Comparison of ENCODE assay signal across 8 cellular contexts in genomic region chr5:88660326-88660946, GRCh38.
DNase-seq lines count a peak whose midpoint lies in the region; ATAC-seq and TF ChIP-seq lines count a peak whose summit lies in the region.

No MANE protein-coding gene starts in this region.

- H3K9me3 Mint-ChIP-seq in nephron = no peaks in the 10 kb centered on the region

- no peak overlapping the region for H3K27ac Mint-ChIP-seq in nephron

- H3K4me3 Mint-ChIP-seq in nephron = peak overlapping the region; percentile 74 to 76 (median 76)

- H3K9me3 ChIP-seq in colonic mucosa = no peaks in the 10 kb centered on the region

- peak; percentile 42 for DNase-seq in GM13977 (ENCODE audit: low spot score)
- DNase-seq in NCI-H748 (lab: John Stamatoyannopoulos, UW; ENCODE audit: unreplicated experiment) = peak; percentile 83
- no peak for DNase-seq in colonic mucosa
- no peak for DNase-seq in NCI-H2029 (lab: John Stamatoyannopoulos, UW)
- DNase-seq in G401 (ENCODE audit: low spot score) = no peak

- H3K4me1 Mint-ChIP-seq in nephron = peaks cover 10% of the 10 kb centered on the region

- H3K36me3 Mint-ChIP-seq in nephron (ENCODE audit: low read depth) = no peaks in the 10 kb centered on the region

- H3K27me3 ChIP-seq in ACC112 (ENCODE audit: insufficient read depth, low read length) = peaks cover 97% of the 10 kb centered on the region
- peaks cover 36% of the 10 kb centered on the region for H3K27me3 ChIP-seq in colonic mucosa

- TF ChIP-seq CTCF in GM13977 (IDR thresholded peaks at IDR 0.05; ENCODE audit: extremely low read depth, insufficient read depth, missing control alignments) (no peak), colonic mucosa (IDR thresholded peaks at IDR 0.05) (no peak), nephron (IDR thresholded peaks at IDR 0.05; ENCODE audit: unreplicated experiment in 3 of 3) (no peak)

- H2AFZ ChIP-seq in ACC112 (ENCODE audit: low read length, unreplicated experiment) = no peak overlapping the region

- H3K79me2 ChIP-seq in ACC112 (ENCODE audit: control insufficient read depth, insufficient read depth, low read length, unreplicated experiment) = no peaks in the 10 kb centered on the region

- no peak overlapping the region for H3K9ac ChIP-seq in colonic mucosa (ENCODE audit: low read depth in 2 of 2, low read length in 2 of 2)

- no peaks in the 10 kb centered on the region for H3K36me3 ChIP-seq in ACC112 (ENCODE audit: insufficient read depth, low read length)
- no peaks in the 10 kb centered on the region for H3K36me3 ChIP-seq in colonic mucosa

- peak; percentile 25 for ATAC-seq in HG02870 (IDR thresholded peaks at IDR 0.05; ENCODE audit: unreplicated experiment)

- H3K27ac ChIP-seq in ACC112 (ENCODE audit: low read depth, low read length) (no peak overlapping the region), colonic mucosa (no peak overlapping the region)

- intact Hi-C loops in colonic mucosa (cut with DNase I) = no loop called here

- H3K4me1 ChIP-seq in ACC112 (ENCODE audit: control insufficient read depth, insufficient read depth, low read length, unreplicated experiment) = peaks cover 6% of the 10 kb centered on the region
- peaks cover 10% of the 10 kb centered on the region for H3K4me1 ChIP-seq in colonic mucosa

- H3K4me3 ChIP-seq in ACC112 (ENCODE audit: low read depth, low read length) (peak overlapping the region; percentile 74), colonic mucosa (peak overlapping the region; percentile 22)

- peaks cover 91% of the 10 kb centered on the region for H3K27me3 Mint-ChIP-seq in nephron (ENCODE audit: low read depth)

- in situ Hi-C loops in GM13977 (cut with MboI; ENCODE audit: low pct_unique_long_range_greater_than_20kb, low sequenced_read_pairs, unreplicated experiment) (no loop called here), G401 (cut with HindIII; ENCODE audit: low sequenced_read_pairs) (no loop called here)

Comparison
In these comparisons a context has a peak if more than half of its experiments do, and no peak if none do; other contexts are left out.
1. DNase-seq: peak in GM13977 (single experiment) and NCI-H748 (single experiment); none in colonic mucosa (single experiment), NCI-H2029 (single experiment) and G401 (single experiment).